1 cellular context compared by ENCODE assay signal in the genomic region with DNA sequence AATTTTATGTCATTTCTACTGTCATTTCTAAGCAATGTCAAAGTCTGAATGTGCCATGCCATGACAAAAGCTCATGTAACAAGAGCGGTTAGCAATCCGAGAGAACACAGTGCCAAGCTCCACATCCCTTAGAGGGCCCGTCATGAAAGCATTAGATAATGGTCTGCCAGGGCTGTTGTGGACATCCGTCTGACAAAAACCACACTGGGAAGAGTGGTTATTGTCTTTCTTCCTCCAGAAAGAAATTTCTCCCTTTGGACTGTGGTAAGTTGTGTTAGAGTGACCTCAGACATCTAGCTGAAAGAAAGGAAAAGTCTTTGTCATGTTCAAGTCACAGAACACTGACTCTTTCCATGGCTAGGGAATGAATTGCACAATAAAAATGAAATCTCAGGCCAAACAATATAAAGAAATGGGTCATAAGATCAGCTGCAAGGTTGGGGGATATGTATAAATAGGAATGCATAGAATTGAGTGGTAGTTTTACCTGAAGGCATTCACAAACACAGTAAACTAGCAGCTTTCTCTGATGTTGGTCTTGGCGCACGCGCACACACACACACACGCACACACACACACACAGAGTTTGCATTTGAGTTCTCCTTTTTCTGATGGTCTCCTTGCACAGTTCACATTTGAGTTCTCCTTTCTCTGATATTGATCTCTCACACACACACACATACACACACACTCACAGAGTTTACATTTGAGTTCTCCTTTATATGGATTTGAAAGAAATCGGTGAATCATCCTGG.
A peak's percentile ranks its signal among the peaks of the same experiment; 100 is the strongest.
TF ChIP-seq lines count a peak whose summit lies in the region.

No MANE protein-coding gene starts in this region.

TF ChIP-seq in K562, 482 proteins besides CTCF, POLR2A, EP300 and RAD21:
- TF ChIP-seq SPI1 (IDR thresholded peaks at IDR 0.05; ENCODE audit: borderline replicate concordance, low read depth, low read length) (peak; percentile 25; the same call in 1 of the 2 replicates), NRF1 (conservative IDR thresholded peaks at IDR 0.05 in 1 of 2, IDR thresholded peaks at IDR 0.05 in 1 of 2) (peak; percentile 30 to 38; a peak in 3 of 4 replicates), ZNF274 (IDR thresholded peaks at IDR 0.05; ENCODE audit: borderline replicate concordance, low read depth, low read length) (0 out of 2 replicates have a peak, but pooled peaks have one; percentile 33), MYNN (IDR thresholded peaks at IDR 0.05) (no peak), MYNN (CRISPR knock-in tag; IDR thresholded peaks at IDR 0.05) (no peak)
TF ChIP-seq in K562: peak in this region for 3.
